ENCODE assay signal across 17 cellular contexts in genomic region chr12:107125833-107126232, GRCh38. TPM values are rescaled to one million over a fixed set of nuclear protein-coding genes. Genes with fewer than 3 reads are reported as not detected.
A peak's percentile ranks its signal among the peaks of the same experiment; 100 is the strongest.
DNase-seq lines count a peak whose midpoint lies in the region; FAIRE-seq and TF ChIP-seq lines count a peak whose summit lies in the region.
"Had no signal": no experiment of that assay in that cellular context is flagged by ENCODE, and none has a peak within 500 bp of the region (broad histone marks: within the 10 kb centered on the region; RNA-seq: fewer than 3 reads in every experiment).

No MANE protein-coding gene starts in this region.

- no peak overlapping the region for H3K4me3 ChIP-seq in small intestine (ENCODE audit: low read depth in 1 of 2, low read length in 2 of 2)
- H3K4me3 ChIP-seq in hepatocyte = no peak overlapping the region
- no peak overlapping the region for H3K4me3 ChIP-seq in mesenchymal stem cell (ENCODE audit: insufficient read depth in 1 of 2, low read depth in 1 of 2, low read length in 2 of 2)
- H3K4me3 ChIP-seq: SJCRH30 had no signal

- H4K91ac ChIP-seq in mesenchymal stem cell (ENCODE audit: low read length) = no peak overlapping the region

- DNase-seq in NCI-H1092 treated with DMSO at 0.1 percent for 48 hours (lab: John Stamatoyannopoulos, UW) (peak; percentile 7), NCI-H1092 (lab: John Stamatoyannopoulos, UW) (no peak), NCI-H146 treated with DMSO at 0.1 percent for 48 hours (lab: John Stamatoyannopoulos, UW; ENCODE audit: unreplicated experiment) (peak; percentile 89), NCI-H748 treated with DMSO at 0.1 percent for 48 hours (lab: John Stamatoyannopoulos, UW) (peak; percentile 95), small intestine (peak; percentile 57), urothelium cell line (ENCODE audit: low spot score) (no peak), hepatocyte (ENCODE audit: low spot score) (no peak), mesenchymal stem cell (no peak)
- DNase-seq: DMS 273 treated with DMSO at 0.1 percent for 48 hours, EL, HFFc6, NCI-H1048, NCI-H446 treated with DMSO at 0.1 percent for 48 hours, OCI-M1, SJCRH30 had no signal

- no peaks in the 10 kb centered on the region for H3K9me3 ChIP-seq in small intestine (ENCODE audit: control insufficient read depth, low read depth)
- no peaks in the 10 kb centered on the region for H3K9me3 ChIP-seq in hepatocyte (ENCODE audit: low read depth)
- no peaks in the 10 kb centered on the region for H3K9me3 ChIP-seq in mesenchymal stem cell (ENCODE audit: control insufficient read depth, low read length)
- H3K9me3 ChIP-seq: SJCRH30 had no signal

- H3K4me1 ChIP-seq in small intestine (ENCODE audit: control insufficient read depth in 2 of 2, insufficient read depth in 1 of 2, low read depth in 1 of 2, low read length in 1 of 2) (peaks cover 0 to 2% of the 10 kb centered on the region in 2 donors), hepatocyte (ENCODE audit: insufficient read depth) (no peaks in the 10 kb centered on the region), mesenchymal stem cell (ENCODE audit: control insufficient read depth, insufficient read depth, low read depth, low read length) (no peaks in the 10 kb centered on the region)
- H3K4me1 ChIP-seq: SJCRH30 had no signal

- H2AFZ ChIP-seq in hepatocyte (no peak overlapping the region), mesenchymal stem cell (ENCODE audit: low read depth, low read length) (no peak overlapping the region)

- H3K27ac ChIP-seq in small intestine (ENCODE audit: low read depth in 1 of 2, low read length in 1 of 2) = no peak overlapping the region
- H3K27ac ChIP-seq in hepatocyte = no peak overlapping the region
- H3K27ac ChIP-seq in mesenchymal stem cell (ENCODE audit: low read length, poor library complexity, severe bottlenecking) = no peak overlapping the region
- H3K27ac ChIP-seq: 22Rv1, RWPE1, SJCRH30 had no signal

- no peaks in the 10 kb centered on the region for H3K9me2 ChIP-seq in hepatocyte (replicated peaks; ENCODE audit: insufficient read depth)

- 28 to 67% (median 49%) methylated on average over 3 of the region's 3 CpGs for WGBS in small intestine, 3 donors
- 57% methylated on average over 3 of the region's 3 CpGs for WGBS in hepatocyte (ENCODE audit: low lambda C conversion rate, missing lambda C conversion rate)
- 92% methylated on average over 3 of the region's 3 CpGs for WGBS in mesenchymal stem cell

- no peaks in the 10 kb centered on the region for H3K79me1 ChIP-seq in mesenchymal stem cell (replicated peaks; ENCODE audit: low read length, poor library complexity, severe bottlenecking)

- no peak overlapping the region for H3K9ac ChIP-seq in mesenchymal stem cell (ENCODE audit: low read length)

- H2BK5ac ChIP-seq in mesenchymal stem cell (ENCODE audit: low read depth, low read length, poor library complexity, severe bottlenecking) = no peak overlapping the region

- no peak overlapping the region for H3K4me2 ChIP-seq in hepatocyte
- H3K4me2 ChIP-seq in mesenchymal stem cell (ENCODE audit: low read length, poor library complexity, severe bottlenecking) = no peak overlapping the region

- no peak for TF ChIP-seq CTCF in hepatocyte (IDR thresholded peaks at IDR 0.05; ENCODE audit: poor library complexity)

- H3K23ac ChIP-seq in mesenchymal stem cell (ENCODE audit: low read length in 2 of 2) = no peak overlapping the region

- H2AK5ac ChIP-seq in mesenchymal stem cell (ENCODE audit: low read length, severe bottlenecking) = no peak overlapping the region

- no peak overlapping the region for H2BK15ac ChIP-seq in mesenchymal stem cell (ENCODE audit: low read depth, poor library complexity, severe bottlenecking)

- FAIRE-seq in small intestine (lab: Jason Lieb, UNC) = no peak
- no peak for FAIRE-seq in urothelium cell line (lab: Jason Lieb, UNC)

- H3K14ac ChIP-seq in mesenchymal stem cell (ENCODE audit: low read length in 2 of 2) = no peak overlapping the region

- no peaks in the 10 kb centered on the region for H3K79me2 ChIP-seq in hepatocyte

- H3K36me3 ChIP-seq in small intestine (ENCODE audit: control insufficient read depth in 2 of 2, insufficient read depth in 2 of 2, low read length in 2 of 2) (no peaks in the 10 kb centered on the region), hepatocyte (replicated peaks; ENCODE audit: insufficient read depth, low read depth) (no peaks in the 10 kb centered on the region), mesenchymal stem cell (ENCODE audit: control insufficient read depth in 1 of 2, insufficient read depth in 2 of 2, low read depth in 1 of 2, low read length in 2 of 2) (no peaks in the 10 kb centered on the region)
- H3K36me3 ChIP-seq: SJCRH30 had no signal

- no peak overlapping the region for H4K8ac ChIP-seq in mesenchymal stem cell (ENCODE audit: low read length)

- H3K27me3 ChIP-seq in small intestine (ENCODE audit: control insufficient read depth in 2 of 2, insufficient read depth in 2 of 2, low read length in 2 of 2) (peaks cover 0 to 3% of the 10 kb centered on the region in 2 donors), hepatocyte (peaks cover 8% of the 10 kb centered on the region), mesenchymal stem cell (ENCODE audit: control insufficient read depth in 1 of 2, insufficient read depth in 1 of 2, low read length in 2 of 2) (peaks cover 7 to 11% of the 10 kb centered on the region in 2 experiments)

- H3K4ac ChIP-seq in mesenchymal stem cell (ENCODE audit: low read depth in 1 of 2, low read length in 2 of 2) = no peak overlapping the region

- H2BK120ac ChIP-seq in mesenchymal stem cell (ENCODE audit: low read depth, low read length) = no peak overlapping the region

- no peaks in the 10 kb centered on the region for H4K20me1 ChIP-seq in hepatocyte (ENCODE audit: insufficient read depth, poor library complexity, severe bottlenecking)

- no peak overlapping the region for H3K18ac ChIP-seq in mesenchymal stem cell (ENCODE audit: low read depth in 1 of 2, low read length in 2 of 2)

- no peak overlapping the region for H2BK12ac ChIP-seq in mesenchymal stem cell (ENCODE audit: low read length in 2 of 2)

RNA-seq across cellular contexts. Expression of gene CRY1, which starts 32.5 kb away (rescaled TPM):
- polyA plus RNA-seq in small intestine (10 to 100 TPM in 1 of 3 donors, 1 to 10 TPM in 2; 8.1 to 17.4 (median 9.5) TPM), hepatocyte (25.3 and 29.1 TPM in 2 replicates)
- 27.7 and 34.6 TPM in 2 replicates for total RNA-seq in hepatocyte
- polyA plus RNA-seq in mesenchymal stem cell (2013, experiment 1 of 2) = 13.6 TPM
- polyA plus RNA-seq in mesenchymal stem cell (2013, experiment 2 of 2) = 13.8 TPM

Comparison
In these comparisons a context has a peak if more than half of its experiments do, and no peak if none do; other contexts are left out.
1. DNase-seq: peak in NCI-H1092 treated with DMSO at 0.1 percent for 48 hours (single experiment), NCI-H146 treated with DMSO at 0.1 percent for 48 hours (single experiment), NCI-H748 treated with DMSO at 0.1 percent for 48 hours (single experiment) and small intestine (single experiment); none in NCI-H1092 (single experiment), urothelium cell line (single experiment), hepatocyte (single experiment) and mesenchymal stem cell (single experiment).